ENCODE assay signal across 11 cellular contexts in genomic region chr19:9498183-9498902, GRCh38. TPM values are rescaled to one million over a fixed set of nuclear protein-coding genes. Genes with fewer than 3 reads are reported as not detected.
DNase-seq lines count a peak whose midpoint lies in the region; ATAC-seq and TF ChIP-seq lines count a peak whose summit lies in the region.
"Had no signal": no experiment of that assay in that cellular context is flagged by ENCODE, and none has a peak within 500 bp of the region (broad histone marks: within the 10 kb centered on the region; RNA-seq: fewer than 3 reads in every experiment).

Gene ZNF560, minus strand, starts transcription at chr19:9498616. Its CDS starts 23,303 bp downstream, at chr19:9475313.

- H2BK12ac ChIP-seq in neuronal stem cell (ENCODE audit: low read length) = no peak within 1 kb of the TSS

- no peaks in the 10 kb centered on the region for H3K79me1 ChIP-seq in neuronal stem cell (ENCODE audit: low read depth, low read length)

- no peaks in the 10 kb centered on the region for H3K27me3 ChIP-seq in SK-N-SH (ENCODE audit: insufficient read depth)
- H3K27me3 ChIP-seq in brain microvascular endothelial cell (replicated peaks) = no peaks in the 10 kb centered on the region
- no peaks in the 10 kb centered on the region for H3K27me3 ChIP-seq in neuronal stem cell (ENCODE audit: control insufficient read depth in 3 of 3, insufficient read depth in 3 of 3, low read depth in 1 of 3, low read length in 3 of 3)
- H3K27me3 ChIP-seq: BLaER1 treated with 17β-estradiol and CSF1 and Interleukin-3, amounts not matched to agents 10 nM and 100 nM; uterus had no signal

- H3K9ac ChIP-seq in SK-N-SH (no peak within 1 kb of the TSS), neuronal stem cell (ENCODE audit: low read depth, low read length, poor library complexity) (no peak within 1 kb of the TSS)
- H3K9ac ChIP-seq: BLaER1 treated with 17β-estradiol and CSF1 and Interleukin-3, amounts not matched to agents 10 nM and 100 nM had no signal

- no peak within 1 kb of the TSS for H4K91ac ChIP-seq in neuronal stem cell (ENCODE audit: low read depth, low read length, poor library complexity)

- H4K8ac ChIP-seq in neuronal stem cell (ENCODE audit: low read depth, low read length) = no peak within 1 kb of the TSS

- H3K27ac ChIP-seq in SK-N-SH (ENCODE audit: low read depth in 2 of 2, low read length in 1 of 2) (no peak within 1 kb of the TSS), brain microvascular endothelial cell (no peak within 1 kb of the TSS), neuronal stem cell (replicated peaks; ENCODE audit: low read length) (no peak within 1 kb of the TSS)
- H3K27ac ChIP-seq: BLaER1 treated with 17β-estradiol and CSF1 and Interleukin-3, amounts not matched to agents 10 nM and 100 nM; uterus had no signal

- no peak within 1 kb of the TSS for H3K23ac ChIP-seq in neuronal stem cell (ENCODE audit: low read depth, low read length, poor library complexity)

- no peak within 1 kb of the TSS for H3K18ac ChIP-seq in neuronal stem cell (ENCODE audit: low read length)

- H3K14ac ChIP-seq in neuronal stem cell (ENCODE audit: low read length) = no peak within 1 kb of the TSS

- no peak within 1 kb of the TSS for H2BK5ac ChIP-seq in neuronal stem cell (ENCODE audit: low read length)

- no peak within 1 kb of the TSS for H2AK5ac ChIP-seq in neuronal stem cell (ENCODE audit: low read depth, low read length)

- H3K9me2 ChIP-seq in SK-N-SH = no peaks in the 10 kb centered on the region

- H3K4me1 ChIP-seq in SK-N-SH (ENCODE audit: control insufficient read depth in 1 of 2, insufficient read depth in 2 of 2, low read depth in 1 of 2, low read length in 1 of 2) (no peaks in the 10 kb centered on the region), neuronal stem cell (ENCODE audit: control insufficient read depth in 2 of 2, insufficient read depth in 1 of 2, low read depth in 1 of 2, low read length in 2 of 2) (no peaks in the 10 kb centered on the region)
- H3K4me1 ChIP-seq: BLaER1 treated with 17β-estradiol and CSF1 and Interleukin-3, amounts not matched to agents 10 nM and 100 nM; uterus had no signal

- H4K20me1 ChIP-seq in SK-N-SH (ENCODE audit: insufficient read depth) = no peaks in the 10 kb centered on the region
- H4K20me1 ChIP-seq: BLaER1 treated with 17β-estradiol and CSF1 and Interleukin-3, amounts not matched to agents 10 nM and 100 nM had no signal

- CTCF ChIA-PET in SK-N-SH (lab: Yijun Ruan, JAX) = interaction anchor here (0.6 kb wide), 1 partner anchor 301 kb away, joined by 3 read pairs; no protein-coding TSS in a partner anchor

- no peak for TF ChIP-seq CTCF in SK-N-SH (IDR thresholded peaks at IDR 0.05)
- peak; percentile 35 for TF ChIP-seq CTCF in NB4 (IDR thresholded peaks at IDR 0.05; ENCODE audit: low read depth, low read length)
- peak; percentile 56 for TF ChIP-seq CTCF in brain microvascular endothelial cell (IDR thresholded peaks at IDR 0.05; ENCODE audit: low read depth, low read length, missing control alignments)

- peak within 1 kb of the TSS; percentile 35; the same call in 1 of the 2 replicates for H2AFZ ChIP-seq in SK-N-SH (ENCODE audit: low read depth)
- peak within 1 kb of the TSS; percentile 4 for H2AFZ ChIP-seq in neuronal stem cell (ENCODE audit: low read length)

- H2BK15ac ChIP-seq in neuronal stem cell (ENCODE audit: low read length) = no peak within 1 kb of the TSS

- H3F3A ChIP-seq in SK-N-SH (replicated peaks; ENCODE audit: insufficient read depth) = no peaks in the 10 kb centered on the region

- in situ Hi-C loops in brain microvascular endothelial cell (cut with HindIII; ENCODE audit: low pct_ligation_motif_present, low sequenced_read_pairs) = no loop called here

- peak; percentile 56 for DNase-seq in SK-N-SH
- no peak for DNase-seq in NB4 (ENCODE audit: low read depth)
- peak; percentile 20 for DNase-seq in brain microvascular endothelial cell
- no peak for DNase-seq in neuronal stem cell (ENCODE audit: low spot score)
- DNase-seq: aorta, uterus had no signal

- H3K4me2 ChIP-seq in SK-N-SH = no peak within 1 kb of the TSS
- H3K4me2 ChIP-seq in neuronal stem cell (ENCODE audit: insufficient read depth, low read length, poor library complexity, severe bottlenecking) = no peak within 1 kb of the TSS
- H3K4me2 ChIP-seq: BLaER1 treated with 17β-estradiol and CSF1 and Interleukin-3, amounts not matched to agents 10 nM and 100 nM had no signal

- peaks cover 3% of the 10 kb centered on the region; the same call in 1 of the 2 replicates for H3K9me3 ChIP-seq in SK-N-SH
- peaks cover 5 to 17% of the 10 kb centered on the region in 2 donors for H3K9me3 ChIP-seq in neuronal stem cell (replicated peaks in 1 of 2; ENCODE audit: control insufficient read depth in 2 of 2, insufficient read depth in 1 of 2, low read depth in 1 of 2, low read length in 2 of 2)

- H2BK120ac ChIP-seq in neuronal stem cell (ENCODE audit: low read depth, low read length) = no peak within 1 kb of the TSS

- peak within 1 kb of the TSS; percentile 7 to 23; a peak in 1 of 4 replicates for H3K4me3 ChIP-seq in SK-N-SH (ENCODE audit: low read depth in 2 of 2, low read length in 1 of 2)
- H3K4me3 ChIP-seq in NB4 (ENCODE audit: low read depth, low read length) = no peak within 1 kb of the TSS
- H3K4me3 ChIP-seq in brain microvascular endothelial cell (ENCODE audit: low read depth, low read length) = peak within 1 kb of the TSS; percentile 40
- no peak within 1 kb of the TSS for H3K4me3 ChIP-seq in neuronal stem cell (ENCODE audit: low read length in 2 of 2)
- H3K4me3 ChIP-seq: BLaER1 treated with 17β-estradiol and CSF1 and Interleukin-3, amounts not matched to agents 10 nM and 100 nM; uterus had no signal

- ATAC-seq in SK-N-SH treated with all-trans-retinoic acid at 6 μM for 48 hours = no peak; the same call in 2 of the 3 replicates
- ATAC-seq in GM21447 (IDR thresholded peaks at IDR 0.05; ENCODE audit: unreplicated experiment) = no peak
- ATAC-seq in HG02571 (IDR thresholded peaks at IDR 0.05; ENCODE audit: unreplicated experiment) = no peak
- no peak for ATAC-seq in GM21717 (IDR thresholded peaks at IDR 0.05; ENCODE audit: unreplicated experiment)

- WGBS in SK-N-SH (ENCODE audit: low lambda C conversion rate) = 11% methylated on average over 40 of the region's 44 CpGs
- no CpG with 5 or more reads among the region's 44 CpGs for WGBS in neuronal stem cell (ENCODE audit: extremely low coverage in 2 of 2, insufficient read length in 2 of 2, insufficient replicate concordance in 1 of 2), 2 donors

- TF ChIP-seq EP300 in SK-N-SH (IDR thresholded peaks at IDR 0.05; ENCODE audit: borderline replicate concordance in 1 of 2, low read depth in 1 of 2, low read length in 1 of 2) = no peak

- H3K36me3 ChIP-seq in SK-N-SH (replicated peaks in 1 of 2; ENCODE audit: control insufficient read depth in 1 of 2, insufficient read depth in 2 of 2, low read length in 1 of 2) (no peaks in the 10 kb centered on the region), brain microvascular endothelial cell (replicated peaks) (no peaks in the 10 kb centered on the region), neuronal stem cell (replicated peaks in 1 of 2; ENCODE audit: control insufficient read depth in 2 of 2, insufficient read depth in 2 of 2, low read length in 2 of 2) (no peaks in the 10 kb centered on the region)
- H3K36me3 ChIP-seq: BLaER1 treated with 17β-estradiol and CSF1 and Interleukin-3, amounts not matched to agents 10 nM and 100 nM; uterus had no signal

- no peak within 1 kb of the TSS for H3K4ac ChIP-seq in neuronal stem cell (ENCODE audit: low read length)

- no peak for TF ChIP-seq RAD21 in SK-N-SH (IDR thresholded peaks at IDR 0.05; ENCODE audit: low read length)

- no peak for TF ChIP-seq POLR2A in NB4 (IDR thresholded peaks at IDR 0.05; ENCODE audit: extremely low read depth, insufficient read length)

- POLR2A ChIA-PET in SK-N-SH (lab: Yijun Ruan, JAX) = no interaction called here

- no peaks in the 10 kb centered on the region for H3K79me2 ChIP-seq in SK-N-SH (ENCODE audit: insufficient read depth)

TF ChIP-seq in SK-N-SH, 30 proteins besides CTCF, POLR2A, EP300 and RAD21:
- TF ChIP-seq, protein P1, sequence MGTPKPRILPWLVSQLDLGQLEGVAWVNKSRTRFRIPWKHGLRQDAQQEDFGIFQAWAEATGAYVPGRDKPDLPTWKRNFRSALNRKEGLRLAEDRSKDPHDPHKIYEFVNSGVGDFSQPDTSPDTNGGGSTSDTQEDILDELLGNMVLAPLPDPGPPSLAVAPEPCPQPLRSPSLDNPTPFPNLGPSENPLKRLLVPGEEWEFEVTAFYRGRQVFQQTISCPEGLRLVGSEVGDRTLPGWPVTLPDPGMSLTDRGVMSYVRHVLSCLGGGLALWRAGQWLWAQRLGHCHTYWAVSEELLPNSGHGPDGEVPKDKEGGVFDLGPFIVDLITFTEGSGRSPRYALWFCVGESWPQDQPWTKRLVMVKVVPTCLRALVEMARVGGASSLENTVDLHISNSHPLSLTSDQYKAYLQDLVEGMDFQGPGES (IDR thresholded peaks at IDR 0.05; ENCODE audit: low read depth, low read length) = no peak
- TF ChIP-seq NRF1 (IDR thresholded peaks at IDR 0.05; ENCODE audit: low read depth, low read length) (no peak), GABPA (IDR thresholded peaks at IDR 0.05; ENCODE audit: low read depth) (0 out of 2 replicates have a peak, but pooled peaks have one; percentile 18)

TF ChIP-seq in SK-N-SH treated with all-trans-retinoic acid at 6 μM for 48 hours, 23 proteins besides CTCF, POLR2A, EP300 and RAD21:
- TF ChIP-seq BACH2 (CRISPR knock-in tag; IDR thresholded peaks at IDR 0.05; ENCODE audit: borderline replicate concordance) = no peak
- no peak for TF ChIP-seq ZNF70 (CRISPR knock-in tag; IDR thresholded peaks at IDR 0.05)

RNA-seq across cellular contexts. Expression of gene ZNF560, which starts in this region (rescaled TPM):
- polyA plus RNA-seq in SK-N-SH (2012; rRNA removed) = 0.10 TPM in 2 replicates
- polyA plus RNA-seq in SK-N-SH (2012; cell fraction: cytosol; rRNA removed) = 0.21 and 0.24 TPM in 2 replicates
- polyA plus RNA-seq in SK-N-SH (2012; cell fraction: nucleus; rRNA removed) = 0.14 and 0.24 TPM in 2 replicates
- 0.06 TPM for polyA plus RNA-seq in neuronal stem cell (2013, experiment 1 of 2)
- 0.04 TPM for polyA plus RNA-seq in neuronal stem cell (2013, experiment 2 of 2)
- polyA plus RNA-seq: aorta had no signal

Comparison
In these comparisons a context has a peak if more than half of its experiments do, and no peak if none do; other contexts are left out.
1. Peak in DNase-seq and H3K4me3 ChIP-seq in SK-N-SH; RNA of the gene not detected or under 1 TPM.